ENCODE assay signal across 8 cellular contexts in the genomic region with DNA sequence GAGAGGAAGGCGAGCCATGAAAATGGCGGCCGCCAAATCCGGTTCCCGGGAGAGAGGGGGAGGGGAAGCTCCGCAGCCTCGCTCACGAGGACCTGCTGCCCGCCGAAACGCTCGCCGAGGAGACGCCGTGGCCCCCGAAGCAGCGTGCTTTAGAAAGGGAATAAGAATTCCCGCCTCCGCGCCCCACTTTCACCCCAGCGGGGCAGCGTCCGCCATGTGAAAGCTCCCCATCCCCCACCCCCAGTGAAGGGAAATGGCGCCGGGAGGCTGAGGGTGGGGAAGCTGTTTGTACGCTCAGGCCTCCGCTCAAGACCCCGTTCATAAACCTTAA. TPM values are rescaled to one million over a fixed set of nuclear protein-coding genes. Genes with fewer than 3 reads are reported as not detected.
DNase-seq lines count a peak whose midpoint lies in the region; ATAC-seq and TF ChIP-seq lines count a peak whose summit lies in the region.

No MANE protein-coding gene starts in this region.

- TF ChIP-seq POLR2A in tibial nerve (IDR thresholded peaks at IDR 0.05) = no peak

- no peak for ATAC-seq in HG03457 (IDR thresholded peaks at IDR 0.05; ENCODE audit: unreplicated experiment)

- peak overlapping the region; percentile 100 for H3K27ac Mint-ChIP-seq in activated naive CD4-positive, alpha-beta T cell treated with anti-CD3 and anti-CD28 coated beads for 36 hours
- peak overlapping the region; percentile 100 for H3K27ac Mint-ChIP-seq in glutamatergic neuron (ENCODE audit: unreplicated experiment)

- intact Hi-C loops in activated naive CD4-positive, alpha-beta T cell treated with anti-CD3 and anti-CD28 coated beads for 36 hours (cut with micrococcal nuclease) = loop anchor here (1.0 to 5.0 kb wide), 9 partner anchors 33 to 1541 kb away; partner anchors contain the start of genes CYCS, HIBADH and TAX1BP1

- peak overlapping the region; percentile 83 for H3K4me2 ChIP-seq in parathyroid adenoma (ENCODE audit: low read length)

- peak overlapping the region; percentile 99 for H3K9ac ChIP-seq in parathyroid adenoma

- DNase-seq in GM10266 (ENCODE audit: extremely low spot score) = peak; percentile 35
- DNase-seq in HUDEP-2 (lab: John Stamatoyannopoulos, UW; ENCODE audit: unreplicated experiment in 76 of 76) = peak in 52 of 76 experiments; percentile 5 to 98 (median 55)
- DNase-seq in SJCRH30 = peak; percentile 65 to 79
- peak; percentile 82 for DNase-seq in activated naive CD4-positive, alpha-beta T cell treated with anti-CD3 and anti-CD28 coated beads for 36 hours
- peak; percentile 68 for DNase-seq in glutamatergic neuron
- peak; percentile 56 to 82 for DNase-seq in tibial nerve (ENCODE audit: low spot score in 2 of 2)

- TF ChIP-seq CTCF in GM10266 (IDR thresholded peaks at IDR 0.05; ENCODE audit: control insufficient read depth, insufficient read depth, low read depth, missing control alignments) = no peak
- TF ChIP-seq CTCF in glutamatergic neuron (IDR thresholded peaks at IDR 0.05; ENCODE audit: partially characterized antibody, unreplicated experiment) = no peak
- TF ChIP-seq CTCF in parathyroid adenoma (IDR thresholded peaks at IDR 0.05) = no peak
- TF ChIP-seq CTCF in tibial nerve (IDR thresholded peaks at IDR 0.05) = no peak

- peaks cover 77% of the 10 kb centered on the region for H3K36me3 Mint-ChIP-seq in activated naive CD4-positive, alpha-beta T cell treated with anti-CD3 and anti-CD28 coated beads for 36 hours (ENCODE audit: low read depth)
- peaks cover 10% of the 10 kb centered on the region for H3K36me3 Mint-ChIP-seq in glutamatergic neuron (ENCODE audit: unreplicated experiment)

- H3K9me3 ChIP-seq in SJCRH30 (replicated peaks) = no peaks in the 10 kb centered on the region
- no peaks in the 10 kb centered on the region for H3K9me3 ChIP-seq in parathyroid adenoma (ENCODE audit: control insufficient read depth, low read length)
- no peaks in the 10 kb centered on the region for H3K9me3 ChIP-seq in tibial nerve

- WGBS in tibial nerve, 2 donors = 1% methylated on average over 26 to 28 of the region's 28 CpGs

- H3K4me3 Mint-ChIP-seq in activated naive CD4-positive, alpha-beta T cell treated with anti-CD3 and anti-CD28 coated beads for 36 hours = peak overlapping the region; percentile 100
- H3K4me3 Mint-ChIP-seq in glutamatergic neuron (ENCODE audit: unreplicated experiment) = peak overlapping the region; percentile 100

- no peaks in the 10 kb centered on the region for H3K9me3 Mint-ChIP-seq in activated naive CD4-positive, alpha-beta T cell treated with anti-CD3 and anti-CD28 coated beads for 36 hours
- H3K9me3 Mint-ChIP-seq in glutamatergic neuron (ENCODE audit: unreplicated experiment) = peaks cover 29% of the 10 kb centered on the region

- peak overlapping the region; percentile 82 for H2AFZ ChIP-seq in parathyroid adenoma

- H3K4me1 ChIP-seq in SJCRH30 (peaks cover 9% of the 10 kb centered on the region), parathyroid adenoma (peaks cover 21% of the 10 kb centered on the region), tibial nerve (peaks cover 0 to 54% (median 50%) of the 10 kb centered on the region in 4 donors)

- peaks cover 42% of the 10 kb centered on the region for H3K79me2 ChIP-seq in parathyroid adenoma

- no peaks in the 10 kb centered on the region for H3K27me3 Mint-ChIP-seq in activated naive CD4-positive, alpha-beta T cell treated with anti-CD3 and anti-CD28 coated beads for 36 hours (ENCODE audit: low read depth)
- H3K27me3 Mint-ChIP-seq in glutamatergic neuron (ENCODE audit: unreplicated experiment) = peaks cover 24% of the 10 kb centered on the region

- H3K36me3 ChIP-seq in SJCRH30 (peaks cover 84% of the 10 kb centered on the region), parathyroid adenoma (ENCODE audit: control insufficient read depth, insufficient read depth, low read length) (no peaks in the 10 kb centered on the region), tibial nerve (peaks cover 0 to 23% (median 0%) of the 10 kb centered on the region in 3 donors)

- H3K27me3 ChIP-seq in SJCRH30 = no peaks in the 10 kb centered on the region
- H3K27me3 ChIP-seq in parathyroid adenoma (ENCODE audit: control insufficient read depth, insufficient read depth, low read length) = no peaks in the 10 kb centered on the region
- no peaks in the 10 kb centered on the region for H3K27me3 ChIP-seq in tibial nerve

- CTCF ChIA-PET in activated naive CD4-positive, alpha-beta T cell treated with anti-CD3 and anti-CD28 coated beads for 36 hours (lab: Charles Lee) = interaction anchor here (0.7 to 1.0 kb wide), 3 partner anchors 9 to 307 kb away, joined by 3 to 5 read pairs (median 3); no protein-coding TSS in a partner anchor

- peak in 1 of 2 donors; percentile 34 for TF ChIP-seq EP300 in tibial nerve (IDR thresholded peaks at IDR 0.05)

- peak overlapping the region; percentile 98 for H3K4me3 ChIP-seq in SJCRH30
- peak overlapping the region; percentile 100 for H3K4me3 ChIP-seq in parathyroid adenoma (ENCODE audit: low read depth, low read length)
- peak overlapping the region; percentile 81 to 95 (median 94) for H3K4me3 ChIP-seq in tibial nerve

- H3K4me1 Mint-ChIP-seq in activated naive CD4-positive, alpha-beta T cell treated with anti-CD3 and anti-CD28 coated beads for 36 hours (ENCODE audit: low read depth) = peaks cover 38% of the 10 kb centered on the region
- H3K4me1 Mint-ChIP-seq in glutamatergic neuron (ENCODE audit: low read depth, unreplicated experiment) = peaks cover 25% of the 10 kb centered on the region

- H3K27ac ChIP-seq in SJCRH30 (peak overlapping the region; percentile 99), parathyroid adenoma (peak overlapping the region; percentile 100), tibial nerve (peak overlapping the region; percentile 98 to 100 (median 100))

RNA-seq across cellular contexts. Expression of gene HNRNPA2B1, which starts 0.5 kb away (rescaled TPM):
- total RNA-seq in SJCRH30 (2014; rRNA removed; shearing (Covaris generic)) = 746 and 863 TPM in 2 replicates
- 100 to 1,000 TPM; 925 to 950 TPM for total RNA-seq in activated naive CD4-positive, alpha-beta T cell treated with anti-CD3 and anti-CD28 coated beads for 36 hours
- total RNA-seq in glutamatergic neuron (ENCODE audit: unreplicated experiment) (685 TPM), tibial nerve (100 to 1,000 TPM; 184 to 306 (median 234) TPM)

RNA-seq across cellular contexts. Expression of gene CBX3, which starts 1.5 kb away (rescaled TPM):
- 368 and 399 TPM in 2 replicates for total RNA-seq in SJCRH30 (2014; rRNA removed; shearing (Covaris generic))
- total RNA-seq in activated naive CD4-positive, alpha-beta T cell treated with anti-CD3 and anti-CD28 coated beads for 36 hours = 100 to 1,000 TPM; 260 to 273 TPM
- 191 TPM for total RNA-seq in glutamatergic neuron (ENCODE audit: unreplicated experiment)
- 100 to 1,000 TPM in 1 of 4 donors, 10 to 100 TPM in 3; 61.7 to 109 (median 77.7) TPM for total RNA-seq in tibial nerve

RNA-seq across cellular contexts. Expression of gene NFE2L3, which starts 48.1 kb away (rescaled TPM):
- total RNA-seq in SJCRH30 (2014; rRNA removed; shearing (Covaris generic)) = not detected in 2 replicates
- total RNA-seq in activated naive CD4-positive, alpha-beta T cell treated with anti-CD3 and anti-CD28 coated beads for 36 hours = 10 to 100 TPM; 12.5 to 12.9 TPM
- total RNA-seq in glutamatergic neuron (ENCODE audit: unreplicated experiment) = 42.1 TPM
- 1 to 10 TPM; 2.7 to 6.5 (median 5.1) TPM for total RNA-seq in tibial nerve
